Comparison of ENCODE assay signal across 9 cellular contexts in the genomic region with DNA sequence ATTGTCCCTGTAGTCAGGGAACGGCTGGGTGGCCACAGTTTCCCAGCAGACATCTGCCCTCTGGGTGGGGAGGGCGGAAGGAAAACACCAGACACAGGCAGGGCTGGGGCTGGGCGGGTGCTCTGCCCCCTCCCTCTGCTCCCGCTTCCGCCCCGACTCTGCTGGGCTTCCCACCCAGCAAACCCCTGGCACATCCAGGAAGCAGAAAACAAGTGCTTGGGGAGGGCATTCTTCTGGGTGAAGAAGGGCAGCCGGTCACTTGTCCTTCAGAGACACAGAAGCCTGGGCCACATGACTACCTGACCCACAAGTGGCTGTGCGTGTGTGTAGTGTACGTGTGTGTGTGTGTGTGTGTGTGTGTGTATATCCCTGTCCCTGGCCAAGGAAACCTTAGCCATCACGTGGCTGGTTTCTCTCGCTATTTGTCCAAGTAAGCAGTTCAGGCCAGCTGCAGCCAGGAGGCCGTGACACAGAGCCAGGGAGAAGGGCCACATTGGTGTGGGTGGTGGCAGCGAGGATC.
A peak's percentile ranks its signal among the peaks of the same experiment; 100 is the strongest.
DNase-seq lines count a peak whose midpoint lies in the region; ATAC-seq and TF ChIP-seq lines count a peak whose summit lies in the region.
"Had no signal": no experiment of that assay in that cellular context is flagged by ENCODE, and none has a peak within 500 bp of the region (broad histone marks: within the 10 kb centered on the region; RNA-seq: fewer than 3 reads in every experiment).

No MANE protein-coding gene starts in this region.

- H3K36me3 ChIP-seq in gastrocnemius medialis, result no peaks in the 10 kb centered on the region

- peaks cover 6% of the 10 kb centered on the region for H3K36me3 Mint-ChIP-seq in activated naive CD8-positive, alpha-beta T cell

- peaks cover 80% of the 10 kb centered on the region for H3K4me1 Mint-ChIP-seq in activated naive CD8-positive, alpha-beta T cell (ENCODE audit: low read depth)

- TF ChIP-seq CTCF in gastrocnemius medialis (IDR thresholded peaks at IDR 0.05 in 4 of 5, conservative IDR thresholded peaks at IDR 0.05 in 1 of 5), result peak; percentile 39 to 56 (median 47)

- H3K4me3 Mint-ChIP-seq in activated naive CD8-positive, alpha-beta T cell, result no peak overlapping the region
- H3K4me3 Mint-ChIP-seq: activated B cell treated with CpG ODN at 0.5 μM for 24 hours had no signal

- no peaks in the 10 kb centered on the region for H3K27me3 Mint-ChIP-seq in activated naive CD8-positive, alpha-beta T cell

- ATAC-seq in gastrocnemius medialis (peak; percentile 77 to 79), HG03571 (IDR thresholded peaks at IDR 0.05; ENCODE audit: unreplicated experiment) (no peak), GM19035 (IDR thresholded peaks at IDR 0.05; ENCODE audit: unreplicated experiment) (no peak)

- DNase-seq in Caki2 (ENCODE audit: low read depth) (peak; percentile 83), hippocampal formation (lab: John Stamatoyannopoulos, UW) (peak; percentile 28 to 78), gastrocnemius medialis (peak; percentile 95 to 97), NCI-H2171 treated with DMSO at 0.1 percent for 48 hours (lab: John Stamatoyannopoulos, UW) (no peak), GM19240 (ENCODE audit: insufficient read length, low spot score) (no peak)
- DNase-seq: activated B cell treated with CpG ODN at 0.5 μM for 24 hours had no signal

- H3K4me3 ChIP-seq in gastrocnemius medialis, result no peak overlapping the region

- no peaks in the 10 kb centered on the region for H3K9me3 ChIP-seq in gastrocnemius medialis

- intact Hi-C loops in gastrocnemius medialis (cut with DNase I; ENCODE audit: low total_unique reads), result loop anchor here (2.0 kb wide), 1 partner anchor 52 kb away; no protein-coding TSS in a partner anchor

- H3K27ac Mint-ChIP-seq in activated naive CD8-positive, alpha-beta T cell, result peak overlapping the region; percentile 83
- H3K27ac Mint-ChIP-seq: activated B cell treated with CpG ODN at 0.5 μM for 24 hours had no signal

- H3K4me1 ChIP-seq in gastrocnemius medialis, result peaks cover 73 to 92% of the 10 kb centered on the region in 2 donors

- no peaks in the 10 kb centered on the region for H3K27me3 ChIP-seq in gastrocnemius medialis

- in situ Hi-C loops in Caki2 (cut with HindIII; ENCODE audit: low pct_unique_long_range_greater_than_20kb, low sequenced_read_pairs) (no loop called here), gastrocnemius medialis (cut with MboI; ENCODE audit: low sequenced_read_pairs in 4 of 4) (loop anchor here in 1 of 4 donors (5.0 kb wide), 1 partner anchor 69 kb away; no protein-coding TSS in a partner anchor)

- peak overlapping the region; percentile 86 to 92 (median 88) for H3K27ac ChIP-seq in gastrocnemius medialis

- H3K9me3 Mint-ChIP-seq in activated naive CD8-positive, alpha-beta T cell (ENCODE audit: low read depth), result no peaks in the 10 kb centered on the region
- H3K9me3 Mint-ChIP-seq: activated B cell treated with CpG ODN at 0.5 μM for 24 hours had no signal

- TF ChIP-seq POLR2A in gastrocnemius medialis (IDR thresholded peaks at IDR 0.05), result no peak

Comparison
In these comparisons a context has a peak if more than half of its experiments do, and no peak if none do; other contexts are left out.
1. DNase-seq: peak in Caki2 (single experiment), hippocampal formation (2 of 2) and gastrocnemius medialis (2 of 2); none in NCI-H2171 treated with DMSO at 0.1 percent for 48 hours (single experiment) and GM19240 (single experiment).
2. ATAC-seq: peak in gastrocnemius medialis (2 of 2); none in HG03571 (single experiment) and GM19035 (single experiment).